1 cellular context compared by ENCODE assay signal in genomic region chr11:88508808-88509581, GRCh38.
TF ChIP-seq lines count a peak whose summit lies in the region.

No MANE protein-coding gene starts in this region.

TF ChIP-seq in H1, 55 proteins besides CTCF, POLR2A, EP300 and RAD21 (continued from another document):
- peak; percentile 98 for TF ChIP-seq E2F6 (IDR thresholded peaks at IDR 0.05)
- TF ChIP-seq CHD1 (IDR thresholded peaks at IDR 0.05; ENCODE audit: low read depth, low read length), result no peak
- TF ChIP-seq KDM5A (IDR thresholded peaks at IDR 0.05; ENCODE audit: low read length), result no peak
- no peak for TF ChIP-seq CBX5 (IDR thresholded peaks at IDR 0.05; ENCODE audit: low read depth, low read length)
- no peak for TF ChIP-seq CHD2 (IDR thresholded peaks at IDR 0.05; ENCODE audit: low read length)
- TF ChIP-seq KDM1A (IDR thresholded peaks at IDR 0.05; ENCODE audit: borderline replicate concordance, low read length), result peak; percentile 79
- TF ChIP-seq NRF1 (IDR thresholded peaks at IDR 0.05; ENCODE audit: low read depth, low read length), result peak; percentile 50
- TF ChIP-seq POLR2AphosphoS5 (IDR thresholded peaks at IDR 0.05; ENCODE audit: low read depth, low read length), result peak; percentile 52; the same call in 1 of the 2 replicates
- peak; percentile 64 for TF ChIP-seq USF2 (IDR thresholded peaks at IDR 0.05; ENCODE audit: low read length)
- no peak for TF ChIP-seq CREB1 (IDR thresholded peaks at IDR 0.05)
- TF ChIP-seq SAP30 (IDR thresholded peaks at IDR 0.05; ENCODE audit: insufficient read depth, insufficient replicate concordance, low read length), result no peak
- no peak for TF ChIP-seq SP1 (IDR thresholded peaks at IDR 0.05; ENCODE audit: low read depth, low read length)
- TF ChIP-seq CHD7 (IDR thresholded peaks at IDR 0.05; ENCODE audit: insufficient replicate concordance, low read length), result no peak
- no peak for TF ChIP-seq BRCA1 (IDR thresholded peaks at IDR 0.05; ENCODE audit: low read depth, low read length)
- TF ChIP-seq GTF2F1 (IDR thresholded peaks at IDR 0.05; ENCODE audit: borderline replicate concordance, low read depth, low read length), result peak; percentile 45; the same call in 1 of the 2 replicates
- no peak for TF ChIP-seq TEAD4 (IDR thresholded peaks at IDR 0.05; ENCODE audit: low read depth, low read length)
- TF ChIP-seq RNF2 (IDR thresholded peaks at IDR 0.05; ENCODE audit: borderline replicate concordance, low read depth, low read length, missing control alignments, poor library complexity, severe bottlenecking), result peak; percentile 40
- no peak for TF ChIP-seq BCL11A (IDR thresholded peaks at IDR 0.05; ENCODE audit: low read depth in 2 of 2, low read length in 2 of 2)
- TF ChIP-seq GABPA (IDR thresholded peaks at IDR 0.05; ENCODE audit: borderline replicate concordance, insufficient read depth, low read length), result no peak
- no peak for TF ChIP-seq BACH1 (IDR thresholded peaks at IDR 0.05; ENCODE audit: low read length)
- TF ChIP-seq POU5F1 (IDR thresholded peaks at IDR 0.05; ENCODE audit: low read depth, low read length), result no peak
- no peak for TF ChIP-seq JUN (IDR thresholded peaks at IDR 0.05; ENCODE audit: low read depth, low read length)
- TF ChIP-seq TCF12 (IDR thresholded peaks at IDR 0.05; ENCODE audit: low read depth, low read length), result peak; percentile 32; the same call in 1 of the 2 replicates
- no peak for TF ChIP-seq SP2 (IDR thresholded peaks at IDR 0.05; ENCODE audit: low read length)
- TF ChIP-seq ATF3 (IDR thresholded peaks at IDR 0.05; ENCODE audit: insufficient read depth, low read depth, low read length), result peak; percentile 52
- no peak for TF ChIP-seq HDAC6 (IDR thresholded peaks at IDR 0.05; ENCODE audit: low read depth, low read length)
- no peak for TF ChIP-seq CBX8 (IDR thresholded peaks at IDR 0.05; ENCODE audit: borderline replicate concordance, low read depth, low read length)
- TF ChIP-seq TAF7 (optimal IDR thresholded peaks at IDR 0.05; ENCODE audit: borderline replicate concordance, low read depth, low read length), result no peak
- TF ChIP-seq JUND (IDR thresholded peaks at IDR 0.05; ENCODE audit: low read length), result no peak
- no peak for TF ChIP-seq RXRA (IDR thresholded peaks at IDR 0.05; ENCODE audit: insufficient read depth, low read depth, low read length)
- 0 out of 2 replicates have a peak, but pooled peaks have one; percentile 11 for TF ChIP-seq TBP (IDR thresholded peaks at IDR 0.05; ENCODE audit: low read depth, low read length)
- TF ChIP-seq MAFK (IDR thresholded peaks at IDR 0.05; ENCODE audit: low read depth, low read length), result no peak
- TF ChIP-seq RBBP5 (IDR thresholded peaks at IDR 0.05; ENCODE audit: borderline replicate concordance, low read depth, low read length), result peak; percentile 95; the same call in 1 of the 2 replicates
- TF ChIP-seq ASH2L (IDR thresholded peaks at IDR 0.05; ENCODE audit: low read length), result peak; percentile 98
